25 cellular contexts compared by ENCODE assay signal in the genomic region with DNA sequence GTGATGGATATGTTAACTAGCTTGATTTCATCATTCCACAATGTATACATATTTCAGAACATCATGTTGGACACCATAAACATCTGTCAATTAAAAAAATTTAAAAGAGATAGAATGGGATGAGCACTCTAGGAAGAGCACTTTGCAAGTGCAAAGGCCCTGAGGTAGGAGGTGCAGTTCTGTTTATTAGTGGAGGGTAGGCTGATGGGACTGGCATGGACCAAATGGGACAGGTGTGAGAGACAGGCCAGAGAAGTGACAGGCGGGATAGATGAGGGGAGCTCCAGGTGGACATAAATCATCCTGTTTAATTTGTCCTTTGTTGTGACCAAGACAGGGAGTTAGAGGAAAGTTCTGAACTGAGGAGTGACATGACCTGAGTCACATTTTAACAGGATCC.
DNase-seq lines count a peak whose midpoint lies in the region; ATAC-seq, FAIRE-seq and TF ChIP-seq lines count a peak whose summit lies in the region.
"Had no signal": no experiment of that assay in that cellular context is flagged by ENCODE, and none has a peak within 500 bp of the region (broad histone marks: within the 10 kb centered on the region; RNA-seq: fewer than 3 reads in every experiment).

No MANE protein-coding gene starts in this region.

- H3K18ac ChIP-seq in H1 (ENCODE audit: extremely low read depth, low read length): no peak overlapping the region

- DNase-seq in WTC11 (ENCODE audit: low spot score) (no peak), H1 (ENCODE audit: low read depth in 1 of 2, low spot score in 2 of 2) (no peak), urothelium cell line (ENCODE audit: low spot score) (no peak), GM10266 (ENCODE audit: extremely low spot score) (no peak), left lobe of liver (ENCODE audit: low spot score) (no peak)
- DNase-seq: 8988T; ACHN; BE2C; C1 segment of cervical spinal cord; CD4-positive, alpha-beta memory T cell; CD4-positive, CD25-positive, alpha-beta regulatory T cell; CD8-positive, alpha-beta memory T cell; COR-L47; DMS 273 treated with DMSO at 0.1 percent for 48 hours; DMS153; DMS53; DMS79; DND-41; EL; GDM1 had no signal

- no peak overlapping the region for H3K4me3 ChIP-seq in H1 (ENCODE audit: extremely low read depth in 1 of 4, insufficient read depth in 2 of 4, low read depth in 3 of 4, low read length in 4 of 4)
- H3K4me3 ChIP-seq: BLaER1 had no signal

- no peak for FAIRE-seq in H1 (lab: Jason Lieb, UNC)
- peak; percentile 65 for FAIRE-seq in urothelium cell line (lab: Jason Lieb, UNC)
- FAIRE-seq: A204.1, GM12891 had no signal

- no peaks in the 10 kb centered on the region; the same call in 1 of the 2 replicates for H3K4me1 Mint-ChIP-seq in WTC11
- H3K4me1 Mint-ChIP-seq: CD4-positive, alpha-beta memory T cell; CD4-positive, CD25-positive, alpha-beta regulatory T cell; CD8-positive, alpha-beta memory T cell had no signal

- no peak overlapping the region for H3K56ac ChIP-seq in H1 (replicated peaks; ENCODE audit: insufficient read length, low read depth, low read length)

- no peaks in the 10 kb centered on the region for H3K27me3 ChIP-seq in H1 (replicated peaks in 1 of 4; ENCODE audit: control insufficient read depth in 3 of 4, extremely low read depth in 1 of 4, insufficient read depth in 3 of 4, low read length in 3 of 4)
- H3K27me3 ChIP-seq: BE2C, BLaER1 had no signal

- no peak overlapping the region for H2BK5ac ChIP-seq in H1 (ENCODE audit: low read depth, low read length)

- no peak for TF ChIP-seq EP300 in H1 (IDR thresholded peaks at IDR 0.05; ENCODE audit: borderline replicate concordance in 1 of 2, low read depth in 2 of 2, low read length in 2 of 2)

- no peak overlapping the region for H2AK5ac ChIP-seq in H1 (ENCODE audit: low read depth, low read length)

- no peak overlapping the region for H2BK20ac ChIP-seq in H1 (ENCODE audit: low read length)

- H3K23ac ChIP-seq in H1 (ENCODE audit: insufficient read length): no peak overlapping the region

- no peak overlapping the region for H3K4me2 ChIP-seq in H1 (ENCODE audit: insufficient read depth in 1 of 2, low read depth in 2 of 2, low read length in 2 of 2)
- H3K4me2 ChIP-seq: BLaER1 had no signal

- no peaks in the 10 kb centered on the region for H3K9me3 Mint-ChIP-seq in WTC11
- H3K9me3 Mint-ChIP-seq: CD4-positive, alpha-beta memory T cell had no signal

- H3K79me1 ChIP-seq in H1 (ENCODE audit: low read depth, low read length): no peaks in the 10 kb centered on the region

- H3K14ac ChIP-seq in H1 (ENCODE audit: insufficient read length): no peak overlapping the region

- no peak overlapping the region for H2BK12ac ChIP-seq in H1 (ENCODE audit: low read depth, low read length)

- 80% methylated on average over 1 of the region's 1 CpG; no CpG with 5 or more reads in 1 of the 2 experiments for WGBS in H1 (ENCODE audit: extremely low coverage in 1 of 2, insufficient coverage in 1 of 2, insufficient read length in 1 of 2, insufficient replicate concordance in 2 of 2, low coverage in 1 of 2, low lambda C conversion rate in 2 of 2, missing lambda C conversion rate in 1 of 2), 2 experiments

- POLR2A ChIA-PET in WTC11 (lab: Charles Lee) (no interaction called here), H1 (lab: Charles Lee; ENCODE audit: partially characterized antibody) (no interaction called here)

- H3K4me1 ChIP-seq in H1 (replicated peaks in 1 of 4; ENCODE audit: control insufficient read depth in 3 of 4, insufficient read depth in 4 of 4, low read length in 3 of 4): no peaks in the 10 kb centered on the region
- H3K4me1 ChIP-seq: BE2C, BLaER1 had no signal

- H4K5ac ChIP-seq in H1 (ENCODE audit: insufficient read length, low read depth, low read length): no peak overlapping the region

- H3K27me3 Mint-ChIP-seq in WTC11 (ENCODE audit: low read depth): no peaks in the 10 kb centered on the region
- H3K27me3 Mint-ChIP-seq: CD4-positive, alpha-beta memory T cell; CD4-positive, CD25-positive, alpha-beta regulatory T cell had no signal

- no peaks in the 10 kb centered on the region for H3K36me3 ChIP-seq in H1 (ENCODE audit: control insufficient read depth in 2 of 4, insufficient read depth in 4 of 4, low read length in 3 of 4)
- H3K36me3 ChIP-seq: BE2C, BLaER1 had no signal

- no peak overlapping the region for H3K27ac Mint-ChIP-seq in WTC11
- H3K27ac Mint-ChIP-seq: CD14-positive monocyte; CD4-positive, alpha-beta memory T cell; CD4-positive, CD25-positive, alpha-beta regulatory T cell; CD8-positive, alpha-beta memory T cell had no signal

- H3K9ac ChIP-seq in H1 (replicated peaks in 1 of 4; ENCODE audit: extremely low read depth in 1 of 4, low read depth in 3 of 4, low read length in 3 of 4): no peak overlapping the region
- H3K9ac ChIP-seq: BLaER1 had no signal

- no peaks in the 10 kb centered on the region for H3K9me3 ChIP-seq in H1 (ENCODE audit: insufficient read depth in 2 of 2, low read depth in 1 of 2, low read length in 1 of 2)
- H3K9me3 ChIP-seq: BE2C, BLaER1 had no signal

- no peak overlapping the region for H4K91ac ChIP-seq in H1 (replicated peaks; ENCODE audit: insufficient read length, low read length)

- TF ChIP-seq POLR2A in H1 (IDR thresholded peaks at IDR 0.05; ENCODE audit: control extremely low read depth in 1 of 2, low read depth in 2 of 2, low read length in 2 of 2): no peak

- no peak overlapping the region for H2BK120ac ChIP-seq in H1 (replicated peaks; ENCODE audit: low read depth, low read length)

- H3K23me2 ChIP-seq in H1 (ENCODE audit: low read depth, low read length): no peaks in the 10 kb centered on the region

- no peak overlapping the region for H3K27ac ChIP-seq in H1 (ENCODE audit: low read depth, low read length)
- H3K27ac ChIP-seq: BLaER1 had no signal

- ATAC-seq in WTC11 (no peak), GM19395 (IDR thresholded peaks at IDR 0.05; ENCODE audit: unreplicated experiment) (no peak), left lobe of liver (no peak)

- no peaks in the 10 kb centered on the region for H4K20me1 ChIP-seq in H1 (replicated peaks in 1 of 2; ENCODE audit: control insufficient read depth in 1 of 2, insufficient read depth in 2 of 2, low read length in 2 of 2)
- H4K20me1 ChIP-seq: BLaER1 had no signal

- H3K4ac ChIP-seq in H1 (replicated peaks; ENCODE audit: insufficient read length, low read depth, low read length): no peak overlapping the region

- H3K36me3 Mint-ChIP-seq in WTC11: no peaks in the 10 kb centered on the region
- H3K36me3 Mint-ChIP-seq: CD14-positive monocyte; CD4-positive, alpha-beta memory T cell; CD4-positive, CD25-positive, alpha-beta regulatory T cell; CD8-positive, alpha-beta memory T cell had no signal

- TF ChIP-seq CTCF in WTC11 (IDR thresholded peaks at IDR 0.05): no peak
- TF ChIP-seq CTCF in H1 (IDR thresholded peaks at IDR 0.05; ENCODE audit: control extremely low read depth in 1 of 3, insufficient read depth in 1 of 3, low read depth in 1 of 3, low read length in 3 of 3): no peak
- TF ChIP-seq CTCF in GM10266 (IDR thresholded peaks at IDR 0.05; ENCODE audit: control insufficient read depth, insufficient read depth, low read depth, missing control alignments): no peak

- no peak overlapping the region for H3K4me3 Mint-ChIP-seq in WTC11
- H3K4me3 Mint-ChIP-seq: CD14-positive monocyte; CD4-positive, alpha-beta memory T cell; CD4-positive, CD25-positive, alpha-beta regulatory T cell; CD8-positive, alpha-beta memory T cell had no signal

- no peaks in the 10 kb centered on the region for H3K79me2 ChIP-seq in H1 (ENCODE audit: control insufficient read depth in 1 of 2, insufficient read depth in 2 of 2, low read length in 2 of 2)

- no peak overlapping the region for H2BK15ac ChIP-seq in H1 (ENCODE audit: low read length)

- no peak for TF ChIP-seq RAD21 in H1 (IDR thresholded peaks at IDR 0.05 in 1 of 2, conservative IDR thresholded peaks at IDR 0.05 in 1 of 2; ENCODE audit: low read depth in 2 of 2, low read length in 2 of 2)

- no peak overlapping the region for H4K8ac ChIP-seq in H1 (ENCODE audit: extremely low read depth, insufficient read depth, low read length)

- CTCF ChIA-PET in WTC11 (lab: Charles Lee): no interaction called here
- CTCF ChIA-PET in H1 (lab: Charles Lee; ENCODE audit: partially characterized antibody): interaction anchor here (0.8 kb wide), 1 partner anchor 70 kb away, joined by 4 read pairs; no protein-coding TSS in a partner anchor

- H2AFZ ChIP-seq in H1 (ENCODE audit: low read length): no peak overlapping the region

TF ChIP-seq in WTC11, 78 proteins besides CTCF, POLR2A, EP300 and RAD21 (continues in another document):
- TF ChIP-seq GTF2I (CRISPR knock-in tag; conservative IDR thresholded peaks at IDR 0.05): 0 out of 2 replicates have a peak, but pooled peaks have one; percentile 53

TF ChIP-seq in H1, 55 proteins besides CTCF, POLR2A, EP300 and RAD21:
- TF ChIP-seq USF2 (IDR thresholded peaks at IDR 0.05; ENCODE audit: low read length) (no peak), TBP (IDR thresholded peaks at IDR 0.05; ENCODE audit: low read depth, low read length) (no peak), BACH1 (IDR thresholded peaks at IDR 0.05; ENCODE audit: low read length) (no peak), CREB1 (IDR thresholded peaks at IDR 0.05) (no peak), SIN3A (conservative IDR thresholded peaks at IDR 0.05 in 1 of 2, IDR thresholded peaks at IDR 0.05 in 1 of 2; ENCODE audit: low read depth in 1 of 2, low read length in 2 of 2) (no peak), BCL11A (IDR thresholded peaks at IDR 0.05; ENCODE audit: low read depth in 2 of 2, low read length in 2 of 2) (no peak), SRF (IDR thresholded peaks at IDR 0.05; ENCODE audit: low read depth, low read length) (no peak), KDM1A (IDR thresholded peaks at IDR 0.05; ENCODE audit: borderline replicate concordance, low read length) (peak; percentile 91), HDAC2 (IDR thresholded peaks at IDR 0.05; ENCODE audit: borderline replicate concordance in 1 of 2, low read depth in 2 of 2, low read length in 2 of 2) (no peak)
